ENCODE assay signal across 8 cellular contexts in the genomic region with DNA sequence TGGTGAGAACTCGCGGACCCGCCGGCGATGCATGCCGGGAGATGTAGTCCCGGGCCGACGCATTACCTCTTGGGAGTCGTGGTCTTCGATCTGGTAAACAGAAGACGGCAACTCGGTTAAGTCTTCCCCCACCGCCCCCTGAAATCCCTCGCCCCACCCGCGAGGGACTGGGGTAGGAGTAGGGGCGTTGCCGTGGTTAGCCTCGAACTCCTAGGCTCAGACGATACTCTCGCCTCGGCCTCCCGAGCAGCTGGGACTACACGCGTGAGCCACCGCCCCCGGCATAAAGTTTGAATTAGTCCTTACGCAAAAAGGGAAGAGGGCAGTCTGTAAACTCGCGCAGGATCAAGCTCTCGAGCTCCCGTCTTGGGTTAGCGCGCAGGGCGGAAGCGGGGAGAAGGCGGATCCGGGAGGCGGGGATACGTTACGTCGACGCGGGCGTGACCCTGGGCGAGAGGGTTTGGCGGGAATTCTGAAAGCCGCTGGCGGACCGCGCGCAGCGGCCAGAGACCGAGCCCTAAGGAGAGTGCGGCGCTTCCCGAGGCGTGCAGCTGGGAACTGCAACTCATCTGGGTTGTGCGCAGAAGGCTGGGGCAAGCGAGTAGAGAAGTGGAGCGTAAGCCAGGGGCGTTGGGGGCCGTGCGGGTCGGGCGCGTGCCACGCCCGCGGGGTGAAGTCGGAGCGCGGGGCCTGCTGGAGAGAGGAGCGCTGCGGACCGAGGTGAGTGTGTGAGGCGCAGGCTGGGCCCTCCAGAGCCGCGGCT. TPM values are rescaled to one million over a fixed set of nuclear protein-coding genes. Genes with fewer than 3 reads are reported as not detected.
A peak's percentile ranks its signal among the peaks of the same experiment; 100 is the strongest.
DNase-seq lines count a peak whose midpoint lies in the region; ATAC-seq, FAIRE-seq and TF ChIP-seq lines count a peak whose summit lies in the region.

A gene (plus strand): TSS at position 469 of the 763 bp plus-strand sequence. CDS start 3,585 bp downstream, outside the sequence.

- no peaks in the 10 kb centered on the region for H3K9me3 Mint-ChIP-seq in activated naive CD8-positive, alpha-beta T cell treated with anti-CD3 and anti-CD28 coated beads, Interleukin-2, amount 50 U/mL, for 24 hours

- TF ChIP-seq EP300 in tibial nerve (IDR thresholded peaks at IDR 0.05): peak; percentile 83 to 94

- H3K4me2 ChIP-seq in parathyroid adenoma (ENCODE audit: low read length): peak within 1 kb of the TSS; percentile 93

- WGBS in tibial nerve, 2 donors: 0% methylated on average over 54 to 71 of the region's 80 CpGs

- H3K4me3 ChIP-seq in cardiac muscle cell: peak within 1 kb of the TSS; percentile 59
- H3K4me3 ChIP-seq in parathyroid adenoma (ENCODE audit: low read depth, low read length): peak within 1 kb of the TSS; percentile 95
- H3K4me3 ChIP-seq in tibial nerve: peak within 1 kb of the TSS; percentile 56 to 96 (median 84)

- H3K79me2 ChIP-seq in parathyroid adenoma: no peaks in the 10 kb centered on the region

- DNase-seq in GM12891 (ENCODE audit: insufficient read length, low spot score) (peak; percentile 88), NCI-H1436 (lab: John Stamatoyannopoulos, UW) (peak; percentile 89), SW480 (ENCODE audit: low spot score) (peak; percentile 91), cardiac muscle cell (ENCODE audit: low read depth in 1 of 2, low spot score in 1 of 2) (peak; percentile 96), tibial nerve (ENCODE audit: low spot score in 2 of 2) (peak; percentile 79 to 88)
- DNase-seq in activated naive CD8-positive, alpha-beta T cell treated with anti-CD3 and anti-CD28 coated beads, Interleukin-2, amount 50 U/mL, for 24 hours: peak; percentile 95

- TF ChIP-seq POLR2A in GM12891 (IDR thresholded peaks at IDR 0.05; ENCODE audit: low read depth, low read length): peak; percentile 74
- TF ChIP-seq POLR2A in tibial nerve (IDR thresholded peaks at IDR 0.05): peak; percentile 5 to 66

- FAIRE-seq in GM12891 (lab: Jason Lieb, UNC): peak; percentile 90

- TF ChIP-seq CTCF in cardiac muscle cell (IDR thresholded peaks at IDR 0.05; ENCODE audit: low read depth, low read length): no peak
- no peak for TF ChIP-seq CTCF in parathyroid adenoma (IDR thresholded peaks at IDR 0.05)
- peak in 1 of 5 experiments; percentile 13 for TF ChIP-seq CTCF in tibial nerve (IDR thresholded peaks at IDR 0.05)

- ATAC-seq in HG02798 (IDR thresholded peaks at IDR 0.05; ENCODE audit: poor library complexity, unreplicated experiment): peak; percentile 85
- peak; percentile 97 for ATAC-seq in activated naive CD8-positive, alpha-beta T cell treated with anti-CD3 and anti-CD28 coated beads, Interleukin-2, amount 50 U/mL, for 24 hours

- no peak within 1 kb of the TSS for H3K9ac ChIP-seq in parathyroid adenoma

- peak within 1 kb of the TSS; percentile 93 for H2AFZ ChIP-seq in parathyroid adenoma

- no peaks in the 10 kb centered on the region for H3K27me3 Mint-ChIP-seq in activated naive CD8-positive, alpha-beta T cell treated with anti-CD3 and anti-CD28 coated beads, Interleukin-2, amount 50 U/mL, for 24 hours

- H3K4me3 Mint-ChIP-seq in activated naive CD8-positive, alpha-beta T cell treated with anti-CD3 and anti-CD28 coated beads, Interleukin-2, amount 50 U/mL, for 24 hours: peak within 1 kb of the TSS; percentile 100

- H3K27ac ChIP-seq in cardiac muscle cell (peak within 1 kb of the TSS; percentile 93), parathyroid adenoma (peak within 1 kb of the TSS; percentile 95), tibial nerve (peak within 1 kb of the TSS; percentile 97 to 100 (median 98))

- H3K36me3 Mint-ChIP-seq in activated naive CD8-positive, alpha-beta T cell treated with anti-CD3 and anti-CD28 coated beads, Interleukin-2, amount 50 U/mL, for 24 hours (ENCODE audit: low read depth): peaks cover 38% of the 10 kb centered on the region

- no peaks in the 10 kb centered on the region for H3K9me3 ChIP-seq in cardiac muscle cell (ENCODE audit: low read depth)
- H3K9me3 ChIP-seq in parathyroid adenoma (ENCODE audit: control insufficient read depth, low read length): no peaks in the 10 kb centered on the region
- no peaks in the 10 kb centered on the region for H3K9me3 ChIP-seq in tibial nerve

- H3K36me3 ChIP-seq in cardiac muscle cell (no peaks in the 10 kb centered on the region), parathyroid adenoma (ENCODE audit: control insufficient read depth, insufficient read depth, low read length) (no peaks in the 10 kb centered on the region), tibial nerve (peaks cover 0 to 18% (median 0%) of the 10 kb centered on the region in 3 donors)

- peaks cover 30% of the 10 kb centered on the region for H3K4me1 Mint-ChIP-seq in activated naive CD8-positive, alpha-beta T cell treated with anti-CD3 and anti-CD28 coated beads, Interleukin-2, amount 50 U/mL, for 24 hours

- H3K27me3 ChIP-seq in cardiac muscle cell (no peaks in the 10 kb centered on the region), parathyroid adenoma (ENCODE audit: control insufficient read depth, insufficient read depth, low read length) (no peaks in the 10 kb centered on the region), tibial nerve (no peaks in the 10 kb centered on the region)

- peak within 1 kb of the TSS; percentile 100 for H3K27ac Mint-ChIP-seq in activated naive CD8-positive, alpha-beta T cell treated with anti-CD3 and anti-CD28 coated beads, Interleukin-2, amount 50 U/mL, for 24 hours

- H3K4me1 ChIP-seq in cardiac muscle cell (ENCODE audit: low read depth) (no peaks in the 10 kb centered on the region), parathyroid adenoma (peaks cover 3% of the 10 kb centered on the region), tibial nerve (peaks cover 0 to 21% (median 14%) of the 10 kb centered on the region in 4 donors)

TF ChIP-seq in GM12891, 5 proteins besides CTCF, POLR2A, EP300 and RAD21:
- peak; percentile 87 for TF ChIP-seq SPI1 (IDR thresholded peaks at IDR 0.05; ENCODE audit: low read depth, low read length)
- peak; percentile 46 for TF ChIP-seq PAX5 (IDR thresholded peaks at IDR 0.05; ENCODE audit: insufficient read depth, low read length, severe bottlenecking)
- TF ChIP-seq POU2F2 (IDR thresholded peaks at IDR 0.05; ENCODE audit: low read depth, low read length): 0 out of 2 replicates have a peak, but pooled peaks have one; percentile 29
- TF ChIP-seq POLR2AphosphoS5 (IDR thresholded peaks at IDR 0.05; ENCODE audit: low read depth, low read length): peak; percentile 69
- TF ChIP-seq TAF1 (IDR thresholded peaks at IDR 0.05; ENCODE audit: low read depth, low read length): peak; percentile 11

RNA-seq across cellular contexts. Expression of the gene that starts here (rescaled TPM):
- polyA plus RNA-seq in GM12891 (2012; ENCODE audit: low read depth, missing spikeins): 20.5 TPM
- 6.0 and 6.2 TPM in 2 replicates for total RNA-seq in cardiac muscle cell
- polyA plus RNA-seq in cardiac muscle cell: 10.6 and 17.5 TPM in 2 replicates
- under 1 TPM in 2 of 4 donors, not detected in 2; 0.42 to 0.59 TPM for total RNA-seq in tibial nerve

Comparison
In these comparisons a context has a peak if more than half of its experiments do, and no peak if none do; other contexts are left out.
1. Peak in every context shown above with its lines: DNase-seq, ATAC-seq, H3K4me3 ChIP-seq and H3K27ac ChIP-seq.
2. Peak in DNase-seq, H3K4me3 ChIP-seq and H3K27ac ChIP-seq in tibial nerve; RNA of the gene not detected or under 1 TPM.